In genomic region chr12:40141996-40142395, GRCh38 we compare ENCODE assay signal across 1 cellular context.
TF ChIP-seq lines count a peak whose summit lies in the region.

No MANE protein-coding gene starts in this region.

TF ChIP-seq in H1, 55 proteins besides CTCF, POLR2A, EP300 and RAD21 (continued from another document):
- TF ChIP-seq JUN (IDR thresholded peaks at IDR 0.05; ENCODE audit: low read depth, low read length): no peak
- TF ChIP-seq MAFK (IDR thresholded peaks at IDR 0.05; ENCODE audit: low read depth, low read length): no peak
- TF ChIP-seq SIN3A (conservative IDR thresholded peaks at IDR 0.05 in 1 of 2, IDR thresholded peaks at IDR 0.05 in 1 of 2; ENCODE audit: low read depth in 1 of 2, low read length in 2 of 2): no peak
- no peak for TF ChIP-seq RBBP5 (IDR thresholded peaks at IDR 0.05; ENCODE audit: borderline replicate concordance, low read depth, low read length)
- no peak for TF ChIP-seq SIRT6 (IDR thresholded peaks at IDR 0.05; ENCODE audit: low read length)
- no peak for TF ChIP-seq TAF7 (optimal IDR thresholded peaks at IDR 0.05; ENCODE audit: borderline replicate concordance, low read depth, low read length)
- TF ChIP-seq, protein P1, sequence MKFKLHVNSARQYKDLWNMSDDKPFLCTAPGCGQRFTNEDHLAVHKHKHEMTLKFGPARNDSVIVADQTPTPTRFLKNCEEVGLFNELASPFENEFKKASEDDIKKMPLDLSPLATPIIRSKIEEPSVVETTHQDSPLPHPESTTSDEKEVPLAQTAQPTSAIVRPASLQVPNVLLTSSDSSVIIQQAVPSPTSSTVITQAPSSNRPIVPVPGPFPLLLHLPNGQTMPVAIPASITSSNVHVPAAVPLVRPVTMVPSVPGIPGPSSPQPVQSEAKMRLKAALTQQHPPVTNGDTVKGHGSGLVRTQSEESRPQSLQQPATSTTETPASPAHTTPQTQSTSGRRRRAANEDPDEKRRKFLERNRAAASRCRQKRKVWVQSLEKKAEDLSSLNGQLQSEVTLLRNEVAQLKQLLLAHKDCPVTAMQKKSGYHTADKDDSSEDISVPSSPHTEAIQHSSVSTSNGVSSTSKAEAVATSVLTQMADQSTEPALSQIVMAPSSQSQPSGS (IDR thresholded peaks at IDR 0.05; ENCODE audit: low read length): no peak
- no peak for TF ChIP-seq BRCA1 (IDR thresholded peaks at IDR 0.05; ENCODE audit: low read depth, low read length)
- no peak for TF ChIP-seq BACH1 (IDR thresholded peaks at IDR 0.05; ENCODE audit: low read length)
- TF ChIP-seq CTBP2 (IDR thresholded peaks at IDR 0.05; ENCODE audit: borderline replicate concordance, insufficient read depth, insufficient read length, low read length): no peak
- no peak for TF ChIP-seq SIX5 (IDR thresholded peaks at IDR 0.05; ENCODE audit: low read depth, low read length)
- TF ChIP-seq CBX5 (IDR thresholded peaks at IDR 0.05; ENCODE audit: low read depth, low read length): no peak
- no peak for TF ChIP-seq CHD1 (IDR thresholded peaks at IDR 0.05; ENCODE audit: low read depth, low read length)
- no peak for TF ChIP-seq HDAC2 (IDR thresholded peaks at IDR 0.05; ENCODE audit: borderline replicate concordance in 1 of 2, low read depth in 2 of 2, low read length in 2 of 2)
- no peak for TF ChIP-seq EZH2 (IDR thresholded peaks at IDR 0.05; ENCODE audit: low read depth, low read length, severe bottlenecking)
- TF ChIP-seq RNF2 (IDR thresholded peaks at IDR 0.05; ENCODE audit: borderline replicate concordance, low read depth, low read length, missing control alignments, poor library complexity, severe bottlenecking): no peak
